In the genomic region with DNA sequence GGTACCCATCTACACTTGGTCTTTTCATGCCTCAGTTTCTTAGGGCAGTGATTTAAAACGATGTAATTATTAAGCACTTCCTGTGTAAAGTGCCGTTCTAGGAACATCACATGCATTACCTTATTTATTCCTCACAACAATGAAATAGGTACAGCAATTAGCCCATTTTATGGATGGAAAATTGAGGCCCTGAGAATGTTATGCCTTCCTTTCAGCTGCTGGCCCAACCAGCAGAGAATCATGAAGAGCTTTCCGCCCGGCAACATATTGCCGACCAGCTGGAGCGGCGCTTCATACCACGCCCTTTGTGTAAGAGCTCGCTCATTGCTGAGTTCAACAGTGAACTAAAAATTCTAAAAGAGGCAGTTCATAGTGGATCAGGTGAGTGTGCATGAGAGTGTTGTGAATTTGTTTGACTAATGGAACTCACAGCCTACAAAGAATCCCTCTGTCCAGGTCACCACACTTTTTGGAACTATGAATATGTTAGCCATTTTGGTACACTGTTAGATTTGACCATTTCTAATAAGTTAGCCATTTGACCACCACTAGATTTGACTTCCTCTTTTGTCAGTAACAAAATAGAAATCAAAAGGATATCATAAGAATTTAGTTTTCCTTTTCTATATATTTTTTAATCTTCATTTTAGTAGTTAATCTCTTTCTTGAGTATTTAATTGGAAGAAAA, we compare ENCODE assay signal across 11 cellular contexts. TPM values are rescaled to one million over a fixed set of nuclear protein-coding genes. Genes with fewer than 3 reads are reported as not detected.
DNase-seq lines count a peak whose midpoint lies in the region; ATAC-seq lines count a peak whose summit lies in the region.
"Had no signal": no experiment of that assay in that cellular context is flagged by ENCODE, and none has a peak within 500 bp of the region (broad histone marks: within the 10 kb centered on the region; RNA-seq: fewer than 3 reads in every experiment).

No MANE protein-coding gene starts in this region.

- no peak overlapping the region for H3K4me3 Mint-ChIP-seq in activated CD4-positive, alpha-beta T cell treated with anti-CD3 and anti-CD28 coated beads, Interleukin-2, amount 10 ng/mL, durations not matched to agents 24 days and 14 days
- H3K4me3 Mint-ChIP-seq: activated T-cell treated with anti-CD3 and anti-CD28 coated beads, Interleukin-2, amount 50 U/mL, for 4 hours had no signal

- no peaks in the 10 kb centered on the region for H3K36me3 Mint-ChIP-seq in activated CD4-positive, alpha-beta T cell treated with anti-CD3 and anti-CD28 coated beads, Interleukin-2, amount 10 ng/mL, durations not matched to agents 24 days and 14 days (ENCODE audit: low read depth)

- intact Hi-C loops in activated CD4-positive, alpha-beta T cell treated with anti-CD3 and anti-CD28 coated beads, Interleukin-2, amount 10 ng/mL, durations not matched to agents 24 days and 14 days (cut with micrococcal nuclease), result loop anchor here (1.0 kb wide), 2 partner anchors 218 to 222 kb away; no protein-coding TSS in a partner anchor

- H3K4me1 Mint-ChIP-seq in activated CD4-positive, alpha-beta T cell treated with anti-CD3 and anti-CD28 coated beads, Interleukin-2, amount 10 ng/mL, durations not matched to agents 24 days and 14 days, result no peaks in the 10 kb centered on the region

- H3K27me3 Mint-ChIP-seq in activated CD4-positive, alpha-beta T cell treated with anti-CD3 and anti-CD28 coated beads, Interleukin-2, amount 10 ng/mL, durations not matched to agents 24 days and 14 days, result peaks cover 10% of the 10 kb centered on the region

- DNase-seq in activated CD4-positive, alpha-beta T cell treated with anti-CD3 and anti-CD28 coated beads, Interleukin-2, amount 10 ng/mL, durations not matched to agents 24 days and 14 days, result no peak
- no peak for DNase-seq in pons (ENCODE audit: low spot score)
- DNase-seq: activated T-cell treated with anti-CD3 and anti-CD28 coated beads, Interleukin-2, amount 50 U/mL, for 4 hours; adrenal gland; esophagus squamous epithelium; lower lobe of right lung had no signal

- H3K27ac Mint-ChIP-seq in activated CD4-positive, alpha-beta T cell treated with anti-CD3 and anti-CD28 coated beads, Interleukin-2, amount 10 ng/mL, durations not matched to agents 24 days and 14 days, result no peak overlapping the region

- H3K9me3 Mint-ChIP-seq in activated CD4-positive, alpha-beta T cell treated with anti-CD3 and anti-CD28 coated beads, Interleukin-2, amount 10 ng/mL, durations not matched to agents 24 days and 14 days, result no peaks in the 10 kb centered on the region
- H3K9me3 Mint-ChIP-seq: activated T-cell treated with anti-CD3 and anti-CD28 coated beads, Interleukin-2, amount 50 U/mL, for 4 hours had no signal

- peak; percentile 84 for ATAC-seq in GM19043 (IDR thresholded peaks at IDR 0.05; ENCODE audit: low read depth, unreplicated experiment)
- ATAC-seq in GM21737 (IDR thresholded peaks at IDR 0.05; ENCODE audit: unreplicated experiment), result peak; percentile 84
- peak; percentile 92 for ATAC-seq in HG03175 (IDR thresholded peaks at IDR 0.05; ENCODE audit: unreplicated experiment)
- peak; percentile 33 for ATAC-seq in esophagus mucosa
- ATAC-seq in HG02610 (IDR thresholded peaks at IDR 0.05; ENCODE audit: unreplicated experiment), result no peak
- ATAC-seq: activated T-cell treated with anti-CD3 and anti-CD28 coated beads, Interleukin-2, amount 50 U/mL, for 4 hours had no signal

RNA-seq across cellular contexts. Expression of a gene that starts 25.6 kb away (rescaled TPM):
- total RNA-seq in esophagus mucosa, result 43.2 TPM
- total RNA-seq in activated CD4-positive, alpha-beta T cell treated with anti-CD3 and anti-CD28 coated beads, Interleukin-2, amount 10 ng/mL, durations not matched to agents 24 days and 14 days, result 61.4 and 64.1 TPM in 2 replicates
